ENCODE assay signal across 8 cellular contexts in the genomic region with DNA sequence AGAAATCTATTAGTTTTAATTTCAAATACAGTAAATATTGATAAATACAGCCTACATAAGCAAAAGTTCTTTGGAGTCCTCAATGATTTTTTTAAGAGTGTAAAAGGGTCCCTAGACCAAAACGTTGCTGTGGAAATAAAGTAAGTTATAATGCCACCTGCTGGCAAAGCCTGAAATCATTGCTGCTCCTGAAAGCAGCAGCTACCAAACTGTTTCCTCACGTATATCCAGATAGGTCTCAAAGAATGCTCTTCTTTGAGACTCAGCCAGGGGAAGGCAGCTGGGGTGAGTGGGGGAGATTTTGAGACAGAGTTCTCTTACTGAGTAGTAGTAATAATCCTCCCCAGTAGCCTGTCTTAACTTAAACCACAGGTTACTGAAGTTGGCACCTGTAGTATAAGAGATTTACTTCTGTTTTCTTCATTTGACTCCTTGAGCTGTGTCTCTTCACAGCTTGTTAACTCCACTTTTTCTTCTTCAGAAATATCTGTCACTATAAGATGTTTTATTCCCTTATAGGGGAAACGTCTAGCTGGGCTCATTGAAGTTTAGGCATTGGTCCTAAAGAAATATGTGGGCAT.
DNase-seq lines count a peak whose midpoint lies in the region; ATAC-seq and TF ChIP-seq lines count a peak whose summit lies in the region.

No MANE protein-coding gene starts in this region.

- H3K4me1 ChIP-seq in lower lobe of right lung (no peaks in the 10 kb centered on the region), vagina (no peaks in the 10 kb centered on the region)

- TF ChIP-seq POLR2A in vagina (IDR thresholded peaks at IDR 0.05), result no peak

- no peak for DNase-seq in Right ventricle myocardium superior
- DNase-seq in Right ventricle myocardium inferior (ENCODE audit: missing footprints), result no peak
- DNase-seq in HL-60 (ENCODE audit: low read depth in 1 of 2, low spot score in 1 of 2), result peak in 1 of 2 experiments; percentile 20
- DNase-seq in RKO (ENCODE audit: low spot score), result peak; percentile 66
- DNase-seq in caudate nucleus (lab: John Stamatoyannopoulos, UW), result peak in 14 of 61 donors; percentile 3 to 58 (median 20)
- no peak for DNase-seq in lower lobe of right lung
- no peak for DNase-seq in vagina (ENCODE audit: extremely low spot score in 2 of 2)
- no peak for DNase-seq in NCI-H1436 (lab: John Stamatoyannopoulos, UW)

- H3K36me3 ChIP-seq in lower lobe of right lung (peaks cover 92% of the 10 kb centered on the region), vagina (peaks cover 0 to 42% of the 10 kb centered on the region in 2 donors)

- H3K27ac ChIP-seq in HL-60 (replicated peaks) (no peak overlapping the region), caudate nucleus (ENCODE audit: low read depth, low read length) (peak overlapping the region; percentile 6), lower lobe of right lung (no peak overlapping the region), vagina (no peak overlapping the region)

- H3K9me3 ChIP-seq in lower lobe of right lung (no peaks in the 10 kb centered on the region), vagina (no peaks in the 10 kb centered on the region)

- ATAC-seq in Right ventricle myocardium superior (ENCODE audit: poor library complexity) (peak; percentile 38), Right ventricle myocardium inferior (no peak), lower lobe of right lung (peak in 1 of 2 donors; percentile 35)

- intact Hi-C loops in Right ventricle myocardium superior (cut with DNase I) (no loop called here), Right ventricle myocardium inferior (cut with DNase I) (loop anchor here (10.0 kb wide), 1 partner anchor 80 kb away; a partner anchor contains a TSS), lower lobe of right lung (cut with DNase I) (no loop called here), vagina (cut with DNase I) (no loop called here)

- no peak overlapping the region for H3K4me3 ChIP-seq in HL-60 (replicated peaks; ENCODE audit: insufficient read depth, low read length)
- H3K4me3 ChIP-seq in lower lobe of right lung, result no peak overlapping the region
- no peak overlapping the region for H3K4me3 ChIP-seq in vagina

- H3K27me3 ChIP-seq in HL-60 (ENCODE audit: insufficient read depth, poor library complexity, severe bottlenecking), result no peaks in the 10 kb centered on the region
- no peaks in the 10 kb centered on the region for H3K27me3 ChIP-seq in lower lobe of right lung (ENCODE audit: low read depth)
- no peaks in the 10 kb centered on the region for H3K27me3 ChIP-seq in vagina

- peak; percentile 68 for TF ChIP-seq CTCF in HL-60 (IDR thresholded peaks at IDR 0.05; ENCODE audit: insufficient read depth, low read length)
- peak; percentile 61 for TF ChIP-seq CTCF in lower lobe of right lung (IDR thresholded peaks at IDR 0.05)
- peak in 2 of 3 experiments; percentile 8 to 24 for TF ChIP-seq CTCF in vagina (IDR thresholded peaks at IDR 0.05)

Comparison
In these comparisons a context has a peak if more than half of its experiments do, and no peak if none do; other contexts are left out.
1. CTCF ChIP-seq: peak in every context shown above with its lines; median percentile 68 in HL-60; 61 in lower lobe of right lung; 16 in vagina.